18 cellular contexts compared by ENCODE assay signal in genomic region chr4:26257850-26258249, GRCh38.
DNase-seq lines count a peak whose midpoint lies in the region; ATAC-seq and TF ChIP-seq lines count a peak whose summit lies in the region.
"Had no signal": no experiment of that assay in that cellular context is flagged by ENCODE, and none has a peak within 500 bp of the region (broad histone marks: within the 10 kb centered on the region; RNA-seq: fewer than 3 reads in every experiment).

No MANE protein-coding gene starts in this region.

- TF ChIP-seq CTCF in lower lobe of right lung (IDR thresholded peaks at IDR 0.05), result no peak
- no peak for TF ChIP-seq CTCF in GM23338 (conservative IDR thresholded peaks at IDR 0.05; ENCODE audit: low read depth in 2 of 2)

- no peaks in the 10 kb centered on the region for H4K20me1 ChIP-seq in GM23338 (replicated peaks; ENCODE audit: insufficient read depth)

- H3K27me3 Mint-ChIP-seq in GM23338 (ENCODE audit: insufficient read depth, low read depth, poor library complexity), result peaks cover 5% of the 10 kb centered on the region
- H3K27me3 Mint-ChIP-seq: activated CD4-positive, alpha-beta memory T cell treated with anti-CD3 and anti-CD28 coated beads for 36 hours had no signal

- 0 out of 2 replicates have a peak, but pooled peaks cover 3% of the 10 kb centered on the region for H3K9me2 ChIP-seq in GM23338 (ENCODE audit: insufficient read depth)

- H3K27me3 ChIP-seq in lower lobe of right lung (ENCODE audit: low read depth) (no peaks in the 10 kb centered on the region), GM23338 (ENCODE audit: insufficient read depth) (no peaks in the 10 kb centered on the region)

- no peak overlapping the region for H3K27ac ChIP-seq in lower lobe of right lung
- no peak overlapping the region for H3K27ac ChIP-seq in GM23338 (ENCODE audit: low read depth)
- H3K27ac ChIP-seq: skin epidermis had no signal

- H3K4me1 ChIP-seq in lower lobe of right lung (no peaks in the 10 kb centered on the region), GM23338 (ENCODE audit: insufficient read depth) (peaks cover 8% of the 10 kb centered on the region)

- intact Hi-C loops in lower lobe of right lung (cut with DNase I), result no loop called here

- H3F3A ChIP-seq in GM23338 (replicated peaks; ENCODE audit: low read depth), result no peaks in the 10 kb centered on the region

- H3K4me3 ChIP-seq in lower lobe of right lung (no peak overlapping the region), GM23338 (no peak overlapping the region)
- H3K4me3 ChIP-seq: skin epidermis had no signal

- H3K36me3 ChIP-seq in lower lobe of right lung (no peaks in the 10 kb centered on the region), GM23338 (ENCODE audit: insufficient read depth) (no peaks in the 10 kb centered on the region)

- no peak for DNase-seq in lower lobe of right lung
- DNase-seq in GM23338 (ENCODE audit: low spot score), result no peak
- DNase-seq in stimulated activated CD4-positive, alpha-beta T cell treated with anti-CD3 and anti-CD28 coated beads, Interleukin-15, amount 100 ng/mL, for 24 hours, result no peak
- DNase-seq in cortex of kidney (lab: John Stamatoyannopoulos, UW), result no peak
- DNase-seq in GOT3 (lab: John Stamatoyannopoulos, UW), result no peak
- DNase-seq: activated CD4-positive, alpha-beta memory T cell treated with anti-CD3 and anti-CD28 coated beads for 36 hours; activated gamma-delta T cell treated with Interleukin-2 at 50 U/mL for 16 hours; DMS79; effector memory CD4-positive, alpha-beta T cell; KG1; NCI-H1930; NCI-H82; nucleus accumbens had no signal

- no peak overlapping the region for H3K4me2 ChIP-seq in GM23338

- H2AFZ ChIP-seq in GM23338, result no peak overlapping the region

- no peaks in the 10 kb centered on the region for H3K9me3 ChIP-seq in lower lobe of right lung

- H3K4me1 Mint-ChIP-seq in GM23338, result peaks cover 7% of the 10 kb centered on the region; the same call in 2 of the 3 replicates

- no peak overlapping the region for H3K27ac Mint-ChIP-seq in GM23338
- H3K27ac Mint-ChIP-seq: activated CD4-positive, alpha-beta memory T cell treated with anti-CD3 and anti-CD28 coated beads for 36 hours had no signal

- 0 out of 3 replicates have a peak, but pooled peaks cover 7% of the 10 kb centered on the region for H3K9me3 Mint-ChIP-seq in GM23338

- H3K36me3 Mint-ChIP-seq in GM23338 (ENCODE audit: low read depth), result 0 out of 3 replicates have a peak, but pooled peaks cover 2% of the 10 kb centered on the region
- H3K36me3 Mint-ChIP-seq: activated CD4-positive, alpha-beta memory T cell treated with anti-CD3 and anti-CD28 coated beads for 36 hours had no signal

- no peaks in the 10 kb centered on the region for H3K79me2 ChIP-seq in GM23338 (replicated peaks; ENCODE audit: insufficient read depth)

- no peak overlapping the region for H3K4me3 Mint-ChIP-seq in GM23338
- H3K4me3 Mint-ChIP-seq: activated CD4-positive, alpha-beta memory T cell treated with anti-CD3 and anti-CD28 coated beads for 36 hours had no signal

- ATAC-seq in GM18511 (IDR thresholded peaks at IDR 0.05; ENCODE audit: unreplicated experiment) (peak; percentile 85), GM21447 (IDR thresholded peaks at IDR 0.05; ENCODE audit: unreplicated experiment) (peak; percentile 69), HG03280 (IDR thresholded peaks at IDR 0.05; ENCODE audit: unreplicated experiment) (peak; percentile 51), lower lobe of right lung (peak; percentile 31 to 58), GM23338 (no peak)
- ATAC-seq: Right ventricle myocardium inferior had no signal

TF ChIP-seq in GM23338, 12 proteins besides CTCF, POLR2A, EP300 and RAD21:
- TF ChIP-seq ETS1 (IDR thresholded peaks at IDR 0.05), result no peak
- no peak for TF ChIP-seq NANOG (IDR thresholded peaks at IDR 0.05; ENCODE audit: borderline replicate concordance)
- no peak for TF ChIP-seq POLR2AphosphoS5 (IDR thresholded peaks at IDR 0.05; ENCODE audit: low read depth)
TF ChIP-seq in GM23338: peak in this region for 0.
